ENCODE assay signal across 18 cellular contexts in genomic region chr10:89042547-89042946, GRCh38. TPM values are rescaled to one million over a fixed set of nuclear protein-coding genes. Genes with fewer than 3 reads are reported as not detected.
DNase-seq lines count a peak whose midpoint lies in the region; ATAC-seq and TF ChIP-seq lines count a peak whose summit lies in the region.
"Had no signal": no experiment of that assay in that cellular context is flagged by ENCODE, and none has a peak within 500 bp of the region (broad histone marks: within the 10 kb centered on the region; RNA-seq: fewer than 3 reads in every experiment).

No MANE protein-coding gene starts in this region.

- no peaks in the 10 kb centered on the region for H3K27me3 ChIP-seq in esophagus (ENCODE audit: control insufficient read depth in 1 of 2, insufficient read depth in 2 of 2, low read length in 2 of 2)
- no peaks in the 10 kb centered on the region for H3K27me3 ChIP-seq in left lung
- H3K27me3 ChIP-seq: SJCRH30 had no signal

- DNase-seq in RWPE1 (ENCODE audit: low spot score) (peak; percentile 63), left lung (no peak), amniotic stem cell (lab: John Stamatoyannopoulos, UW) (no peak), GM13976 (ENCODE audit: low spot score) (no peak), H4 (ENCODE audit: low spot score) (no peak)
- DNase-seq: ACHN, C1 segment of cervical spinal cord, DMS79, Kasumi-1, NCI-H1105, NCI-H2081 treated with DMSO at 0.1 percent for 48 hours, NCI-H510A, NCI-H82, OCI-M1, SJCRH30 had no signal

- POLR2A ChIA-PET in RWPE1 (lab: Yijun Ruan, JAX; ENCODE audit: low non-redundant PET): no interaction called here

- in situ Hi-C loops in GM13976 (cut with MboI; ENCODE audit: low sequenced_read_pairs, unreplicated experiment): no loop called here

- H3K4me3 ChIP-seq in esophagus (ENCODE audit: low read depth in 1 of 2, low read length in 2 of 2) (no peak overlapping the region), left lung (no peak overlapping the region)
- H3K4me3 ChIP-seq: HAP-1, SJCRH30 had no signal

- H3K27ac ChIP-seq in RWPE1 (peak overlapping the region; percentile 23; the same call in 1 of the 2 replicates), esophagus (ENCODE audit: low read depth in 2 of 2, low read length in 1 of 2) (peak overlapping the region; percentile 32 to 76), left lung (no peak overlapping the region)
- H3K27ac ChIP-seq: SJCRH30 had no signal

- CTCF ChIA-PET in RWPE1 (lab: Yijun Ruan, JAX): interaction anchor here (0.8 to 1.0 kb wide), 2 partner anchors 13 to 175 kb away, joined by 3 to 5 read pairs; no protein-coding TSS in a partner anchor

- H3K36me3 ChIP-seq in esophagus (ENCODE audit: control insufficient read depth in 2 of 2, insufficient read depth in 2 of 2, low read length in 1 of 2): no peaks in the 10 kb centered on the region
- no peaks in the 10 kb centered on the region for H3K36me3 ChIP-seq in left lung
- H3K36me3 ChIP-seq: HAP-1, SJCRH30 had no signal

- 44 to 47% methylated on average over 2 of the region's 2 CpGs for WGBS in esophagus, 2 donors

- intact Hi-C loops in left lung (cut with DNase I): no loop called here

- no peaks in the 10 kb centered on the region for H3K9me3 ChIP-seq in esophagus (ENCODE audit: control insufficient read depth in 2 of 2, insufficient read depth in 1 of 2, low read depth in 1 of 2, low read length in 1 of 2)
- H3K9me3 ChIP-seq in left lung: no peaks in the 10 kb centered on the region
- H3K9me3 ChIP-seq: HAP-1, SJCRH30 had no signal

- ATAC-seq in left lung (peak; percentile 97), HG02852 (IDR thresholded peaks at IDR 0.05; ENCODE audit: unreplicated experiment) (no peak)

- no peak for TF ChIP-seq CTCF in RWPE1 (conservative IDR thresholded peaks at IDR 0.05; ENCODE audit: low read depth)
- no peak for TF ChIP-seq CTCF in left lung (IDR thresholded peaks at IDR 0.05)
- TF ChIP-seq CTCF in GM13976 (IDR thresholded peaks at IDR 0.05; ENCODE audit: borderline replicate concordance, control extremely low read depth, extremely low read depth, insufficient read depth, missing control alignments): no peak

- peaks cover 0 to 10% of the 10 kb centered on the region in 2 donors for H3K4me1 ChIP-seq in esophagus (ENCODE audit: control insufficient read depth in 2 of 2, insufficient read depth in 2 of 2, low read length in 1 of 2)
- peaks cover 0 to 3% of the 10 kb centered on the region in 2 donors for H3K4me1 ChIP-seq in left lung
- H3K4me1 ChIP-seq: HAP-1, SJCRH30 had no signal

RNA-seq across cellular contexts. Expression of gene FAS, which starts 51.9 kb away (rescaled TPM):
- 10 to 100 TPM in 1 of 2 donors, 1 to 10 TPM in 1; 8.8 to 10.2 TPM for polyA plus RNA-seq in esophagus
- 10 to 100 TPM; 47.1 to 76.4 TPM for total RNA-seq in left lung
- total RNA-seq in H4 (2014; rRNA removed; shearing (Covaris generic)): 30.3 and 30.6 TPM in 2 replicates

Comparison
In these comparisons a context has a peak if more than half of its experiments do, and no peak if none do; other contexts are left out.
1. H3K27ac ChIP-seq: peak in RWPE1 (single experiment) and esophagus (2 of 2); none in left lung (0 of 2).